Comparison of ENCODE assay signal across 11 cellular contexts in the genomic region with DNA sequence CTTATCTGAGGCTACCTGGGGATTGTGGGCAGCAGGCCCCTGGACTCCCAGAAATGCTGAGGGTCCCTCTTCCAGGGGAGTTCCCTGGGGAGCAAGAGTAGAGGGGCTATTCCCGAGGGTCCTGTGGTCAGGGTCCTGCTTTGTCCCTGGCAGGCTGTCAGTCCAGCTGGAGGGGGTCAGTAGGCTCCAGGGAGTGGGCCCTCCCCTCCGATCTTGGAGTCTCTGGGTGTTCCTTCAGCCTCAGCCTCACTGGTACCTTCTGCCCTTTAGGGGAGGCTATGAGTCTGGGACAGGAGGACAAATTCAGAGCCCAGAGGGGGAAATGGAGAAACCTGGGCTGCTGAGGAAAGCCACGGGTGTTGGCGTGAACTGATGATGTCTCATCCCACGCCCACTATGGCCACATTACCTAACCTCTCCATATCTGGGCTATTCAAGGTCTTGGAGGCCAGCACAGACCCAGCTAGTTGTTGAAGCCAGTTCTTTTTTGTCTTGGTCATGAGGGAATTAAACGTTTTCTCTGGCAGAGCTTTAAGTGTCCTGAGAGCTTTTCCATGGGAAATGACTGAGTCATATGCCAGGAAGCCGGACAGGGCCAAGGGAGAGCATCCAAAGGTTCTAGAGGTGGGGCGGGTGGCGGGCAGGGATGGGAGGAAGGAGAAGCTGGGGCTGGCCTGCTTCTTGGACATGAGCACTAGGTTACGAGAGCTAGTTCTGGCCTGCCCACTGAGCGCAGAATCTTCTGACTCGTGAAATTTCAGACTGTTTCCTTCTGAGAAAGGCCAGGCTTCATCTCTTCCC. TPM values are rescaled to one million over a fixed set of nuclear protein-coding genes. Genes with fewer than 3 reads are reported as not detected.
DNase-seq lines count a peak whose midpoint lies in the region; ATAC-seq and TF ChIP-seq lines count a peak whose summit lies in the region.
"Had no signal": no experiment of that assay in that cellular context is flagged by ENCODE, and none has a peak within 500 bp of the region (broad histone marks: within the 10 kb centered on the region; RNA-seq: fewer than 3 reads in every experiment).

No MANE protein-coding gene starts in this region.

- H3K9me2 ChIP-seq in PC-3 (replicated peaks; ENCODE audit: low read length) = no peaks in the 10 kb centered on the region

- no peak for TF ChIP-seq CTCF in 22Rv1 (IDR thresholded peaks at IDR 0.05)
- no peak for TF ChIP-seq CTCF in PC-3 (conservative IDR thresholded peaks at IDR 0.05; ENCODE audit: low read depth, low read length)

- H3K27me3 ChIP-seq in PC-3 (ENCODE audit: low read length) (no peaks in the 10 kb centered on the region), esophagus (ENCODE audit: control insufficient read depth in 1 of 2, insufficient read depth in 2 of 2, low read length in 2 of 2) (no peaks in the 10 kb centered on the region), muscle layer of colon (ENCODE audit: control insufficient read depth in 1 of 2, insufficient read depth in 2 of 2, low read length in 2 of 2) (no peaks in the 10 kb centered on the region)

- H3K36me3 ChIP-seq in PC-3 (ENCODE audit: low read depth, low read length) = peaks cover 5% of the 10 kb centered on the region; the same call in 1 of the 2 replicates
- H3K36me3 ChIP-seq in esophagus (ENCODE audit: control insufficient read depth in 2 of 2, insufficient read depth in 2 of 2, low read length in 1 of 2) = peaks cover 12 to 56% of the 10 kb centered on the region in 2 donors
- H3K36me3 ChIP-seq in muscle layer of colon (ENCODE audit: insufficient read depth, low read length) = peaks cover 82% of the 10 kb centered on the region

- no peaks in the 10 kb centered on the region for H3K9me3 ChIP-seq in PC-3 (ENCODE audit: low read length)
- no peaks in the 10 kb centered on the region for H3K9me3 ChIP-seq in esophagus (ENCODE audit: control insufficient read depth in 2 of 2, insufficient read depth in 1 of 2, low read depth in 1 of 2, low read length in 1 of 2)
- H3K9me3 ChIP-seq in muscle layer of colon (ENCODE audit: low read length) = no peaks in the 10 kb centered on the region

- H4K20me1 ChIP-seq in PC-3 (ENCODE audit: low read length) = no peaks in the 10 kb centered on the region

- WGBS in esophagus, 2 donors = 57 to 65% methylated on average over 12 of the region's 12 CpGs

- ATAC-seq in PC-3 (no peak), HG02759 (IDR thresholded peaks at IDR 0.05; ENCODE audit: unreplicated experiment) (no peak), HG03095 (IDR thresholded peaks at IDR 0.05; ENCODE audit: unreplicated experiment) (no peak)

- DNase-seq in PC-3 (no peak), NCI-H748 treated with DMSO at 0.1 percent for 48 hours (lab: John Stamatoyannopoulos, UW) (no peak), COLO829 (ENCODE audit: low spot score) (no peak)
- DNase-seq: COR-L47, NCI-H345 had no signal

- POLR2A ChIA-PET in PC-3 (lab: Charles Lee; ENCODE audit: unreplicated experiment) = interaction anchor here (0.6 kb wide), 1 partner anchor 62 kb away, joined by 3 read pairs; no protein-coding TSS in a partner anchor

- peak overlapping the region; percentile 25; the same call in 1 of the 2 replicates for H3K27ac ChIP-seq in 22Rv1
- no peak overlapping the region for H3K27ac ChIP-seq in PC-3 (ENCODE audit: low read length)
- peak overlapping the region; percentile 68 to 77 for H3K27ac ChIP-seq in esophagus (ENCODE audit: low read depth in 2 of 2, low read length in 1 of 2)
- H3K27ac ChIP-seq in muscle layer of colon (ENCODE audit: low read depth, low read length) = peak overlapping the region; percentile 49

- H3K4me3 ChIP-seq in PC-3 (ENCODE audit: low read length) (no peak overlapping the region), esophagus (ENCODE audit: low read depth in 1 of 2, low read length in 2 of 2) (no peak overlapping the region), muscle layer of colon (ENCODE audit: low read depth in 1 of 2, low read length in 2 of 2) (no peak overlapping the region)

- no peaks in the 10 kb centered on the region for H3K79me2 ChIP-seq in PC-3 (ENCODE audit: low read length)

- TSS peak; percentile 20 for BruUV-seq in PC-3 (replicated peaks; lab: Mats Ljungman, UMichigan)

- H3K9ac ChIP-seq in PC-3 (ENCODE audit: low read length) = no peak overlapping the region
- H3K9ac ChIP-seq in muscle layer of colon (ENCODE audit: low read length) = no peak overlapping the region

- CTCF ChIA-PET in PC-3 (lab: Charles Lee) = interaction anchor here (0.7 kb wide), 1 partner anchor 16 kb away, joined by 3 read pairs; no protein-coding TSS in a partner anchor

- H3K4me1 ChIP-seq in PC-3 (ENCODE audit: insufficient read depth, low read length) = peaks cover 13% of the 10 kb centered on the region
- H3K4me1 ChIP-seq in esophagus (ENCODE audit: control insufficient read depth in 2 of 2, insufficient read depth in 2 of 2, low read length in 1 of 2) = peaks cover 8 to 15% of the 10 kb centered on the region in 2 donors
- peaks cover 32% of the 10 kb centered on the region for H3K4me1 ChIP-seq in muscle layer of colon (ENCODE audit: insufficient read depth, low read length)

- H2AFZ ChIP-seq in PC-3 (ENCODE audit: low read length) = no peak overlapping the region

- no peaks in the 10 kb centered on the region for H3F3A ChIP-seq in PC-3 (ENCODE audit: low read length, unreplicated experiment)

- H3K4me2 ChIP-seq in PC-3 (ENCODE audit: low read length) = no peak overlapping the region

- intact Hi-C loops in PC-3 (cut with micrococcal nuclease) = no loop called here

RNA-seq across cellular contexts. Expression of a gene that starts 6.2 kb away (rescaled TPM):
- 1.3 and 2.0 TPM in 2 replicates for total RNA-seq in PC-3 (2014; rRNA removed)
- 1 to 10 TPM; 5.3 to 9.7 TPM for polyA plus RNA-seq in esophagus

RNA-seq across cellular contexts. Expression of a gene that starts 12.7 kb away (rescaled TPM):
- not detected in 2 replicates for total RNA-seq in PC-3 (2014; rRNA removed)
- not detected for polyA plus RNA-seq in esophagus
- total RNA-seq: frontal cortex had no signal

RNA-seq across cellular contexts. Expression of a gene that starts 33.1 kb away (rescaled TPM):
- 2.3 and 4.1 TPM in 2 replicates for total RNA-seq in PC-3 (2014; rRNA removed)
- polyA plus RNA-seq in esophagus = not detected
- total RNA-seq: frontal cortex had no signal

RNA-seq across cellular contexts. Expression of a gene that starts 47.5 kb away (rescaled TPM):
- 1.7 and 3.5 TPM in 2 replicates for total RNA-seq in PC-3 (2014; rRNA removed)
- under 1 TPM; 0.10 to 0.11 TPM for polyA plus RNA-seq in esophagus

RNA-seq across cellular contexts. Expression of a gene that starts 49.5 kb away (rescaled TPM):
- 41.9 and 50.9 TPM in 2 replicates for total RNA-seq in PC-3 (2014; rRNA removed)
- 10 to 100 TPM; 12.2 to 15.5 TPM for polyA plus RNA-seq in esophagus
